18 cellular contexts compared by ENCODE assay signal in genomic region chr15:101104186-101104585, GRCh38.
"Had no signal": no experiment of that assay in that cellular context is flagged by ENCODE, and none has a peak within 500 bp of the region (broad histone marks: within the 10 kb centered on the region; RNA-seq: fewer than 3 reads in every experiment).

No MANE protein-coding gene starts in this region.

- H3K9me3 Mint-ChIP-seq: naive thymus-derived CD8-positive, alpha-beta T cell; stimulated activated effector memory CD8-positive, alpha-beta T cell treated with anti-CD3 and anti-CD28 coated beads, Interleukin-12 subunit alpha, Interleukin-12 subunit beta, amount 100 ng/mL, for 72 hours had no signal

- H3K27me3 ChIP-seq: dorsolateral prefrontal cortex, gastrocnemius medialis, ovary, tibial artery, upper lobe of left lung, vagina had no signal

- H3K9me3 ChIP-seq: gastrocnemius medialis, ovary, tibial artery, upper lobe of left lung, vagina had no signal

- H3K27ac Mint-ChIP-seq: naive thymus-derived CD8-positive, alpha-beta T cell; stimulated activated effector memory CD8-positive, alpha-beta T cell treated with anti-CD3 and anti-CD28 coated beads, Interleukin-12 subunit alpha, Interleukin-12 subunit beta, amount 100 ng/mL, for 72 hours had no signal

- DNase-seq: cortex of kidney; dorsolateral prefrontal cortex; effector memory CD4-positive, alpha-beta T cell; gastrocnemius medialis; glutamatergic neuron; islet precursor cell; left ventricle myocardium superior; ovary; stimulated activated CD4-positive, alpha-beta T cell treated with anti-CD3 and anti-CD28 coated beads, Interleukin-4, amount 100 ng/mL, for 1 hour; stimulated activated CD8-positive, alpha-beta memory T cell treated with anti-CD3 and anti-CD28 coated beads, Interleukin-4, amount 100 ng/mL, for 48 hours; stimulated activated naive CD8-positive, alpha-beta T cell treated with anti-CD3 and anti-CD28 coated beads, Interleukin-15, Interleukin-2, amounts not matched to agents 100 U/mL and 50 U/mL, for 24 hours; tibial artery; upper lobe of left lung had no signal

- H3K4me3 ChIP-seq: dorsolateral prefrontal cortex, gastrocnemius medialis, lung, ovary, tibial artery, upper lobe of left lung, vagina had no signal

- H3K4me3 Mint-ChIP-seq: central memory CD8-positive, alpha-beta T cell; naive thymus-derived CD8-positive, alpha-beta T cell; stimulated activated effector memory CD8-positive, alpha-beta T cell treated with anti-CD3 and anti-CD28 coated beads, Interleukin-12 subunit alpha, Interleukin-12 subunit beta, amount 100 ng/mL, for 72 hours had no signal

- H3K36me3 Mint-ChIP-seq: naive thymus-derived CD8-positive, alpha-beta T cell; stimulated activated effector memory CD8-positive, alpha-beta T cell treated with anti-CD3 and anti-CD28 coated beads, Interleukin-12 subunit alpha, Interleukin-12 subunit beta, amount 100 ng/mL, for 72 hours had no signal

- H3K27ac ChIP-seq: dorsolateral prefrontal cortex, gastrocnemius medialis, ovary, tibial artery, upper lobe of left lung, vagina had no signal

- H3K4me1 Mint-ChIP-seq: central memory CD8-positive, alpha-beta T cell had no signal

- H3K27me3 Mint-ChIP-seq: central memory CD8-positive, alpha-beta T cell; naive thymus-derived CD8-positive, alpha-beta T cell had no signal

- H3K36me3 ChIP-seq: gastrocnemius medialis, ovary, tibial artery, upper lobe of left lung, vagina had no signal

- H3K4me1 ChIP-seq: gastrocnemius medialis, tibial artery, upper lobe of left lung had no signal
